Comparison of ENCODE assay signal across 8 cellular contexts in genomic region chr7:149625339-149625946, GRCh38.
DNase-seq lines count a peak whose midpoint lies in the region; ATAC-seq and TF ChIP-seq lines count a peak whose summit lies in the region.

No MANE protein-coding gene starts in this region.

- peaks cover 6 to 11% of the 10 kb centered on the region in 2 donors for H3K4me1 ChIP-seq in neuronal stem cell (ENCODE audit: control insufficient read depth in 2 of 2, insufficient read depth in 1 of 2, low read depth in 1 of 2, low read length in 2 of 2)
- H3K4me1 ChIP-seq in tibial artery, result peaks cover 3 to 34% (median 14%) of the 10 kb centered on the region in 4 donors

- H2BK5ac ChIP-seq in neuronal stem cell (ENCODE audit: low read length), result no peak overlapping the region

- no peak overlapping the region for H4K91ac ChIP-seq in neuronal stem cell (ENCODE audit: low read depth, low read length, poor library complexity)

- DNase-seq in Calu3, result peak; percentile 74
- peak; percentile 83 for DNase-seq in RKO (ENCODE audit: low spot score)
- DNase-seq in activated gamma-delta T cell (lab: John Stamatoyannopoulos, UW), result peak; percentile 19
- DNase-seq in globus pallidus (ENCODE audit: low spot score), result peak; percentile 57
- peak; percentile 50 for DNase-seq in neuronal stem cell (ENCODE audit: low spot score)
- peak in 1 of 2 donors; percentile 50 for DNase-seq in tibial artery

- H2BK15ac ChIP-seq in neuronal stem cell (ENCODE audit: low read length), result no peak overlapping the region

- intact Hi-C loops in Calu3 (cut with micrococcal nuclease; ENCODE audit: unreplicated experiment) (loop anchor here (5.0 to 10.0 kb wide), 2 partner anchors 117 to 201 kb away; no protein-coding TSS in a partner anchor), tibial artery (cut with DNase I; ENCODE audit: low total_unique reads) (no loop called here)

- H3K36me3 ChIP-seq in neuronal stem cell (replicated peaks in 1 of 2; ENCODE audit: control insufficient read depth in 2 of 2, insufficient read depth in 2 of 2, low read length in 2 of 2) (peaks cover 8 to 23% of the 10 kb centered on the region in 2 donors), tibial artery (peaks cover 8 to 9% (median 8%) of the 10 kb centered on the region in 3 donors)

- no peak overlapping the region for H2BK12ac ChIP-seq in neuronal stem cell (ENCODE audit: low read length)

- peak overlapping the region in 1 of 2 donors; percentile 91 for H3K4me3 ChIP-seq in neuronal stem cell (ENCODE audit: low read length in 2 of 2)
- H3K4me3 ChIP-seq in tibial artery, result peak overlapping the region; percentile 98 to 99

- no peak overlapping the region for H3K9ac ChIP-seq in neuronal stem cell (ENCODE audit: low read depth, low read length, poor library complexity)

- H3K9me3 ChIP-seq in neuronal stem cell (replicated peaks in 1 of 2; ENCODE audit: control insufficient read depth in 2 of 2, insufficient read depth in 1 of 2, low read depth in 1 of 2, low read length in 2 of 2), result no peaks in the 10 kb centered on the region
- H3K9me3 ChIP-seq in tibial artery, result no peaks in the 10 kb centered on the region

- no peak overlapping the region for H3K23ac ChIP-seq in neuronal stem cell (ENCODE audit: low read depth, low read length, poor library complexity)

- H2AFZ ChIP-seq in neuronal stem cell (ENCODE audit: low read length), result peak overlapping the region; percentile 98

- no peak overlapping the region for H3K18ac ChIP-seq in neuronal stem cell (ENCODE audit: low read length)

- ATAC-seq in HG02588 (IDR thresholded peaks at IDR 0.05; ENCODE audit: unreplicated experiment) (peak; percentile 19), GM19455 (IDR thresholded peaks at IDR 0.05; ENCODE audit: unreplicated experiment) (no peak)

- no CpG with 5 or more reads among the region's 17 CpGs for WGBS in neuronal stem cell (ENCODE audit: extremely low coverage in 2 of 2, insufficient read length in 2 of 2, insufficient replicate concordance in 1 of 2), 2 donors

- no peak overlapping the region for H4K8ac ChIP-seq in neuronal stem cell (ENCODE audit: low read depth, low read length)

- no peak overlapping the region for H3K4me2 ChIP-seq in neuronal stem cell (ENCODE audit: insufficient read depth, low read length, poor library complexity, severe bottlenecking)

- CTCF ChIA-PET in Calu3 (lab: Charles Lee), result interaction anchor here (0.8 to 1.1 kb wide), 3 partner anchors 27 to 117 kb away, joined by 3 to 4 read pairs (median 4); no protein-coding TSS in a partner anchor

- H3K27me3 Mint-ChIP-seq in Calu3 (ENCODE audit: unreplicated experiment), result peaks cover 27% of the 10 kb centered on the region

- no peaks in the 10 kb centered on the region for H3K9me3 Mint-ChIP-seq in Calu3 (ENCODE audit: low read depth, unreplicated experiment)

- no peaks in the 10 kb centered on the region for H3K4me1 Mint-ChIP-seq in Calu3 (ENCODE audit: low read depth, unreplicated experiment)

- no peak overlapping the region for H3K14ac ChIP-seq in neuronal stem cell (ENCODE audit: low read length)

- no TSS peak for BruUV-seq in Calu3 (replicated peaks; lab: Mats Ljungman, UMichigan)

- H3K27me3 ChIP-seq in neuronal stem cell (ENCODE audit: control insufficient read depth in 3 of 3, insufficient read depth in 3 of 3, low read depth in 1 of 3, low read length in 3 of 3) (peaks cover 0 to 16% (median 0%) of the 10 kb centered on the region in 3 experiments), tibial artery (no peaks in the 10 kb centered on the region)

- peak overlapping the region; percentile 96 for H3K4me3 Mint-ChIP-seq in Calu3 (ENCODE audit: low read depth, unreplicated experiment)

- H3K36me3 Mint-ChIP-seq in Calu3 (ENCODE audit: insufficient read depth, unreplicated experiment), result peaks cover 29% of the 10 kb centered on the region

- peaks cover 7% of the 10 kb centered on the region for H3K79me1 ChIP-seq in neuronal stem cell (ENCODE audit: low read depth, low read length)

- peak; percentile 65 for TF ChIP-seq CTCF in Calu3 (IDR thresholded peaks at IDR 0.05; ENCODE audit: unreplicated experiment)
- peak; percentile 39 to 67 for TF ChIP-seq CTCF in tibial artery (IDR thresholded peaks at IDR 0.05)

- H3K4ac ChIP-seq in neuronal stem cell (ENCODE audit: low read length), result no peak overlapping the region

- H3K27ac ChIP-seq in neuronal stem cell (replicated peaks; ENCODE audit: low read length) (no peak overlapping the region), tibial artery (peak overlapping the region; percentile 91 to 95)

- H2BK120ac ChIP-seq in neuronal stem cell (ENCODE audit: low read depth, low read length), result no peak overlapping the region

- H2AK5ac ChIP-seq in neuronal stem cell (ENCODE audit: low read depth, low read length), result no peak overlapping the region

- H3K27ac Mint-ChIP-seq in Calu3 (ENCODE audit: unreplicated experiment), result no peak overlapping the region
